Comparison of ENCODE assay signal across 11 cellular contexts in the genomic region with DNA sequence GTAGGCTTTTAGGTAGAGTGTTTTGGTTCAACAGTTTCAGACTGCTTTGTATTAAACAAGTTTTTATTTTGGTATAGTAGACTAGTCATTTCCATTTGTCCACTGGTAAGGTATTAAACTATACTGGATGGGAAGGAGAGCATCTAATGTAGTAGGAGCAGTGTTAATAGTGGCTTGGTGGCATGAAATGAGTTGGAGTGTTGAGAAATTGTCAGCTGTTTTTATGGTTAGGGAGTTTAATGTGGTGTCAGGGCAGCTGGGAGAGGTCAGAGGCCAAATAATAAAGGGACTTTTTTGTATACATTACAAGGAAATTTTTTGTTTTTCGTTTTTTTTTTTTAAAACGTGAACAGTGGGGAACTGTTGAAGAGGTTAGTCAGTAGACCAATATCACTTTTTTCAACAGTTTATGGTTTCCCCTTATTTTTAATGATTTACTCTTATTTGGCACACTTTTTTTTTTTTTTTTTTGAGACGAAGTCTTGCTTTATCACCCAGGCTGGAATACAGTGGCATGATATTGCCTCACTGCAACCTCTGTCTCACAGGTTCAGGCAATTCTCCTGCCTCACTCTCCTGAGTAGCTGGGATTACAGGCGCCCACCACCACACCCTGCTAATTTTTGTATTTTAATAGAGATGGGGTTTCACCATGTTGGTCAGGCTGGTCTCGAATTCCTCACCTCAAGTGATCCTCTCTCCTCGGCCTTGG. TPM values are rescaled to one million over a fixed set of nuclear protein-coding genes. Genes with fewer than 3 reads are reported as not detected.
A peak's percentile ranks its signal among the peaks of the same experiment; 100 is the strongest.
DNase-seq lines count a peak whose midpoint lies in the region; ATAC-seq, FAIRE-seq and TF ChIP-seq lines count a peak whose summit lies in the region.
"Had no signal": no experiment of that assay in that cellular context is flagged by ENCODE, and none has a peak within 500 bp of the region (broad histone marks: within the 10 kb centered on the region; RNA-seq: fewer than 3 reads in every experiment).

No MANE protein-coding gene starts in this region.

- no peak for TF ChIP-seq EP300 in HepG2 (IDR thresholded peaks at IDR 0.05; ENCODE audit: low read depth in 2 of 2, low read length in 2 of 2)
- TF ChIP-seq EP300 in HepG2 (CRISPR knock-in tag; IDR thresholded peaks at IDR 0.05; ENCODE audit: borderline replicate concordance) = no peak

- no peak overlapping the region for H3K4me3 Mint-ChIP-seq in endodermal cell

- H2AFZ ChIP-seq in HepG2 (ENCODE audit: low read length) = no peak overlapping the region

- H3K27ac ChIP-seq in right lobe of liver (no peak overlapping the region), HepG2 (ENCODE audit: extremely low read length, insufficient read depth, low read length) (no peak overlapping the region), endodermal cell (ENCODE audit: low read depth, low read length) (no peak overlapping the region)
- H3K27ac ChIP-seq: tibial nerve had no signal

- H3K27me3 ChIP-seq in right lobe of liver (no peaks in the 10 kb centered on the region), HepG2 (ENCODE audit: control insufficient read depth in 1 of 2, insufficient read depth in 2 of 2, low read length in 2 of 2) (no peaks in the 10 kb centered on the region), endodermal cell (ENCODE audit: control insufficient read depth, insufficient read depth, low read length, poor library complexity, severe bottlenecking) (no peaks in the 10 kb centered on the region)
- H3K27me3 ChIP-seq: BE2C, tibial nerve had no signal

- H3K4me3 ChIP-seq in right lobe of liver (no peak overlapping the region), HepG2 (replicated peaks in 1 of 3; ENCODE audit: insufficient read depth in 1 of 3, low read depth in 2 of 3, low read length in 3 of 3) (no peak overlapping the region), endodermal cell (ENCODE audit: low read length) (no peak overlapping the region)
- H3K4me3 ChIP-seq: tibial nerve had no signal

- POLR2A ChIA-PET in HepG2 (lab: Yijun Ruan, JAX) = no interaction called here

- H3K9me3 ChIP-seq in right lobe of liver (no peaks in the 10 kb centered on the region), HepG2 (ENCODE audit: low read length) (no peaks in the 10 kb centered on the region), endodermal cell (ENCODE audit: control insufficient read depth, low read length) (peaks cover under 1% of the 10 kb centered on the region)
- H3K9me3 ChIP-seq: BE2C had no signal

- TF ChIP-seq CTCF in right lobe of liver (IDR thresholded peaks at IDR 0.05) (no peak), HepG2 (CRISPR knock-in tag; IDR thresholded peaks at IDR 0.05) (no peak), endodermal cell (conservative IDR thresholded peaks at IDR 0.05) (no peak)

- H3K79me2 ChIP-seq in HepG2 (ENCODE audit: insufficient read depth, low read length) = peaks cover 86% of the 10 kb centered on the region

- ATAC-seq in right lobe of liver (peak in 3 of 4 donors; percentile 43 to 64 (median 48)), HepG2 (no peak; the same call in 1 of the 3 replicates), GM19455 (IDR thresholded peaks at IDR 0.05; ENCODE audit: unreplicated experiment) (no peak), GM21381 (IDR thresholded peaks at IDR 0.05; ENCODE audit: unreplicated experiment) (no peak)

- H3K4me1 Mint-ChIP-seq in endodermal cell = peaks cover 10% of the 10 kb centered on the region

- peak overlapping the region; percentile 5 for H3K27ac Mint-ChIP-seq in endodermal cell

- TF ChIP-seq POLR2A in right lobe of liver (IDR thresholded peaks at IDR 0.05) (no peak), HepG2 (IDR thresholded peaks at IDR 0.05; ENCODE audit: insufficient read depth in 1 of 2, low read depth in 2 of 2, low read length in 2 of 2) (no peak)

- DNase-seq in right lobe of liver (no peak), HepG2 (ENCODE audit: low spot score) (no peak), LHCN-M2 (ENCODE audit: low read depth) (peak; percentile 59), endodermal cell (no peak), AG08395 (ENCODE audit: low spot score) (no peak)
- DNase-seq in NK-92 treated with Interleukin-12 subunit alpha and Interleukin-12 subunit beta, amount 100 ng/mL, for 24 hours (lab: John Stamatoyannopoulos, UW) = no peak
- DNase-seq: activated CD4-positive, CD25-positive, alpha-beta regulatory T cell treated with anti-CD3 and anti-CD28 coated beads, Interleukin-2, amount 50 U/mL, for 72 hours; BE2C had no signal

- H3K9ac ChIP-seq in HepG2 (ENCODE audit: insufficient read depth, low read depth, low read length) (no peak overlapping the region), endodermal cell (ENCODE audit: extremely low read depth, low read length, poor library complexity, severe bottlenecking) (no peak overlapping the region)

- H4K20me1 ChIP-seq in HepG2 (ENCODE audit: insufficient read depth, low read length) = peaks cover 21% of the 10 kb centered on the region; the same call in 1 of the 2 replicates

- TF ChIP-seq RAD21 in HepG2 (CRISPR knock-in tag; IDR thresholded peaks at IDR 0.05) = no peak

- no peaks in the 10 kb centered on the region for H3K27me3 Mint-ChIP-seq in endodermal cell (ENCODE audit: insufficient read depth)

- in situ Hi-C loops in HepG2 (cut with HindIII; ENCODE audit: extremely low pct_ligation_motif_present, low pct_unique_long_range_greater_than_20kb) = no loop called here

- peaks cover 2% of the 10 kb centered on the region for H3K9me3 Mint-ChIP-seq in endodermal cell

- H3K36me3 Mint-ChIP-seq in endodermal cell (ENCODE audit: low read depth) = peaks cover 28% of the 10 kb centered on the region

- intact Hi-C loops in right lobe of liver (cut with DNase I) (no loop called here), HepG2 (cut with micrococcal nuclease; ENCODE audit: unreplicated experiment) (no loop called here)

- 47% methylated on average over 6 of the region's 6 CpGs for whole genome bisulfite sequencing in right lobe of liver (ENCODE audit: insufficient coverage, low coverage, low lambda C conversion rate, missing lambda C conversion rate)
- WGBS in HepG2 (ENCODE audit: low lambda C conversion rate) = 94% methylated on average over 6 of the region's 6 CpGs
- 83 to 92% methylated on average over 2 to 6 of the region's 6 CpGs for WGBS in endodermal cell (ENCODE audit: insufficient coverage in 1 of 2, insufficient read length in 1 of 2), 2 experiments

- H3K4me2 ChIP-seq in HepG2 (ENCODE audit: low read depth, low read length) = no peak overlapping the region

- no TSS peak for BruUV-seq in HepG2 (replicated peaks; lab: Mats Ljungman, UMichigan)

- H3K36me3 ChIP-seq in right lobe of liver (no peaks in the 10 kb centered on the region), HepG2 (replicated peaks in 1 of 2; ENCODE audit: control insufficient read depth in 1 of 2, insufficient read depth in 2 of 2, low read length in 2 of 2) (peaks cover 3 to 22% of the 10 kb centered on the region in 2 experiments; a peak in 4 of 5 replicates), endodermal cell (ENCODE audit: control insufficient read depth, insufficient read depth, low read length) (peaks cover 34% of the 10 kb centered on the region)
- H3K36me3 ChIP-seq: BE2C, tibial nerve had no signal

- H3K4me1 ChIP-seq in right lobe of liver (peaks cover 0 to 9% (median 2%) of the 10 kb centered on the region in 4 donors), HepG2 (ENCODE audit: insufficient read depth, low read length) (peaks cover 29% of the 10 kb centered on the region), endodermal cell (ENCODE audit: control insufficient read depth, insufficient read depth, low read length) (no peaks in the 10 kb centered on the region)
- H3K4me1 ChIP-seq: BE2C had no signal

- no peak for FAIRE-seq in HepG2 (lab: Jason Lieb, UNC)

- CTCF ChIA-PET in HepG2 (lab: Yijun Ruan, JAX; ENCODE audit: low intra/inter-chr PET ratio, low total read pairs) = no interaction called here

RNA-seq across cellular contexts. Expression of a gene that starts 21.2 kb away (rescaled TPM):
- total RNA-seq in right lobe of liver = 100 to 1,000 TPM in 1 of 6 experiments, 10 to 100 TPM in 5; 44.1 to 108 (median 66.2) TPM
- total RNA-seq in HepG2 (2016; rRNA removed; fragmentation: Illumina TruSeq; extraction: Trizol) = 225 and 321 TPM in 2 replicates
- 18.8 and 19.5 TPM in 2 replicates for total RNA-seq in HepG2 (2016; cell fraction: cytosol; rRNA removed; fragmentation: Illumina TruSeq; extraction: Trizol; ENCODE audit: low read depth)
- 228 and 315 TPM in 2 replicates for total RNA-seq in HepG2 (2016; cell fraction: insoluble cytoplasmic fraction; rRNA removed; fragmentation: Illumina TruSeq; extraction: Trizol)
- 52.2 and 56.6 TPM in 2 replicates for total RNA-seq in HepG2 (2016; cell fraction: membrane; rRNA removed; fragmentation: Illumina TruSeq; extraction: Trizol)
- 127 and 131 TPM in 2 replicates for total RNA-seq in HepG2 (2016; cell fraction: nucleus; rRNA removed; fragmentation: Illumina TruSeq; extraction: Trizol)
- polyA plus RNA-seq in HepG2 (2011; rRNA removed) = 97.1 and 123 TPM in 2 replicates
- polyA plus RNA-seq in HepG2 (2011; cell fraction: cytosol; rRNA removed) = 60.4 and 86.6 TPM in 2 replicates
- 31.1 and 37.9 TPM in 2 replicates for polyA plus RNA-seq in HepG2 (2011; cell fraction: nucleus; rRNA removed)
- 118 and 123 TPM in 2 replicates for polyA plus RNA-seq in HepG2 (2012)
- 12.9 and 14.5 TPM in 2 replicates for polyA plus RNA-seq in HepG2 (2016; cell fraction: cytosol; fragmentation: Illumina TruSeq; extraction: Trizol; ENCODE audit: low read depth)
- 250 and 264 TPM in 2 replicates for polyA plus RNA-seq in HepG2 (2016; cell fraction: insoluble cytoplasmic fraction; fragmentation: Illumina TruSeq; extraction: Trizol; ENCODE audit: low read depth)
- 26.5 and 26.8 TPM in 2 replicates for polyA plus RNA-seq in HepG2 (2016; cell fraction: membrane; fragmentation: Illumina TruSeq; extraction: Trizol; ENCODE audit: low read depth)
- 96.6 and 101 TPM in 2 replicates for polyA plus RNA-seq in HepG2 (2016; cell fraction: nucleus; fragmentation: Illumina TruSeq; extraction: Trizol; ENCODE audit: insufficient read depth, low read depth)
- polyA minus RNA-seq in HepG2 (2011; rRNA and poly(A)+ RNA removed; ENCODE audit: low replicate concordance) = 74.5 and 227 TPM in 2 replicates
- 198 and 203 TPM in 2 replicates for polyA minus RNA-seq in HepG2 (2011; cell fraction: cytosol; rRNA and poly(A)+ RNA removed)
- polyA minus RNA-seq in HepG2 (2011; cell fraction: nucleus; rRNA and poly(A)+ RNA removed) = 201 and 233 TPM in 2 replicates
- 307 and 331 TPM in 2 replicates for total RNA-seq in LHCN-M2 (2014; rRNA removed)
- 276 TPM for polyA plus RNA-seq in LHCN-M2 (2012)
- 100 to 1,000 TPM; 168 to 192 TPM for total RNA-seq in endodermal cell
- polyA plus RNA-seq in endodermal cell (2013, experiment 1 of 2) = 124 TPM
- polyA plus RNA-seq in endodermal cell (2013, experiment 2 of 2) = 117 TPM

Comparison
In these comparisons a context has a peak if more than half of its experiments do, and no peak if none do; other contexts are left out.
1. ATAC-seq: peak in right lobe of liver (3 of 4); none in HepG2 (single experiment), GM19455 (single experiment) and GM21381 (single experiment).